ENCODE assay signal across 15 cellular contexts in genomic region chr14:30957813-30958370, GRCh38.
DNase-seq lines count a peak whose midpoint lies in the region; ATAC-seq, FAIRE-seq and TF ChIP-seq lines count a peak whose summit lies in the region.
"Had no signal": no experiment of that assay in that cellular context is flagged by ENCODE, and none has a peak within 500 bp of the region (broad histone marks: within the 10 kb centered on the region; RNA-seq: fewer than 3 reads in every experiment).

No MANE protein-coding gene starts in this region.

- peaks cover 21% of the 10 kb centered on the region for H3K4me1 ChIP-seq in A549

- DNase-seq in A549 (ENCODE audit: low read depth in 1 of 2, low spot score in 1 of 2) (no peak), chondrocyte (ENCODE audit: low spot score) (no peak), COR-L47 (lab: John Stamatoyannopoulos, UW) (no peak), DMS53 treated with DMSO at 0.1 percent for 48 hours (lab: John Stamatoyannopoulos, UW; ENCODE audit: unreplicated experiment) (no peak), NCI-H524 treated with DMSO at 0.1 percent for 48 hours (lab: John Stamatoyannopoulos, UW) (no peak)
- DNase-seq: AML-193, amygdala, naive B cell, NCI-H1694, T-helper 9 cell, transverse colon had no signal

- no peaks in the 10 kb centered on the region for H3K9me3 Mint-ChIP-seq in chondrocyte (ENCODE audit: low read depth)
- H3K9me3 Mint-ChIP-seq: dendritic cell treated with granulocyte-macrophage colony-stimulating factor and Interleukin-4, amounts not matched to agents 40 ng/mL and 50 ng/mL, for 4 days had no signal

- no peaks in the 10 kb centered on the region for H3K9me3 ChIP-seq in A549
- H3K9me3 ChIP-seq: transverse colon had no signal

- TF ChIP-seq POLR2A in A549 (IDR thresholded peaks at IDR 0.05; ENCODE audit: low read length): no peak

- H3K36me3 Mint-ChIP-seq in chondrocyte (ENCODE audit: low read depth): peaks cover under 1% of the 10 kb centered on the region

- peak overlapping the region; percentile 6 for H3K27ac Mint-ChIP-seq in chondrocyte (ENCODE audit: unreplicated experiment)
- H3K27ac Mint-ChIP-seq: dendritic cell treated with granulocyte-macrophage colony-stimulating factor and Interleukin-4, amounts not matched to agents 40 ng/mL and 50 ng/mL, for 4 days had no signal

- CTCF ChIA-PET in A549 (lab: Yijun Ruan, JAX): interaction anchor here (1.0 to 1.8 kb wide), 2 partner anchors 13 to 22 kb away, joined by 3 to 5 read pairs; no protein-coding TSS in a partner anchor

- WGBS in A549 (ENCODE audit: missing lambda C conversion rate): 74% methylated on average over 5 of the region's 5 CpGs

- POLR2A ChIA-PET in A549 (lab: Yijun Ruan, JAX): no interaction called here

- H3K4me3 Mint-ChIP-seq in chondrocyte (ENCODE audit: unreplicated experiment): no peak overlapping the region
- H3K4me3 Mint-ChIP-seq: dendritic cell treated with granulocyte-macrophage colony-stimulating factor and Interleukin-4, amounts not matched to agents 40 ng/mL and 50 ng/mL, for 4 days had no signal

- H3K4me3 ChIP-seq in A549: no peak overlapping the region
- H3K4me3 ChIP-seq: transverse colon had no signal

- ATAC-seq in A549: no peak
- peak; percentile 61 for ATAC-seq in GM19023 (IDR thresholded peaks at IDR 0.05; ENCODE audit: unreplicated experiment)
- peak; percentile 76 for ATAC-seq in HG03108 (IDR thresholded peaks at IDR 0.05; ENCODE audit: unreplicated experiment)
- ATAC-seq in HG03565 (IDR thresholded peaks at IDR 0.05; ENCODE audit: unreplicated experiment): no peak

- no peak for TF ChIP-seq EP300 in A549 (IDR thresholded peaks at IDR 0.05)

- 0 out of 3 replicates have a peak overlapping the region, but pooled peaks have one; percentile 6 for H3K4me2 ChIP-seq in A549

- FAIRE-seq in A549 (lab: Jason Lieb, UNC): no peak

- H3K4me1 Mint-ChIP-seq in chondrocyte (ENCODE audit: low read depth): peaks cover 33% of the 10 kb centered on the region

- TF ChIP-seq RAD21 in A549 (conservative IDR thresholded peaks at IDR 0.05 in 1 of 2, IDR thresholded peaks at IDR 0.05 in 1 of 2): no peak

- no peaks in the 10 kb centered on the region for H3K27me3 Mint-ChIP-seq in chondrocyte (ENCODE audit: low read depth)
- H3K27me3 Mint-ChIP-seq: dendritic cell treated with granulocyte-macrophage colony-stimulating factor and Interleukin-4, amounts not matched to agents 40 ng/mL and 50 ng/mL, for 4 days; naive B cell had no signal

- H3K27ac ChIP-seq in A549: no peak overlapping the region
- H3K27ac ChIP-seq: transverse colon had no signal

- TF ChIP-seq CTCF in A549 (IDR thresholded peaks at IDR 0.05): no peak
- TF ChIP-seq CTCF in chondrocyte (IDR thresholded peaks at IDR 0.05): no peak

TF ChIP-seq in A549, 52 proteins besides CTCF, POLR2A, EP300 and RAD21:
- TF ChIP-seq ESRRA (IDR thresholded peaks at IDR 0.05; ENCODE audit: borderline replicate concordance, low read length) (no peak), TFCP2L1 (CRISPR knock-in tag; IDR thresholded peaks at IDR 0.05) (no peak), EHF (CRISPR knock-in tag; IDR thresholded peaks at IDR 0.05) (no peak), E2F6 (IDR thresholded peaks at IDR 0.05; ENCODE audit: borderline replicate concordance, low read depth) (no peak), RARB (CRISPR knock-in tag; IDR thresholded peaks at IDR 0.05) (no peak), GATA3 (IDR thresholded peaks at IDR 0.05; ENCODE audit: borderline replicate concordance) (no peak), HOXB5 (CRISPR knock-in tag; IDR thresholded peaks at IDR 0.05) (no peak), POLR2AphosphoS2 (conservative IDR thresholded peaks at IDR 0.05; ENCODE audit: low read length) (no peak), ELK1 (IDR thresholded peaks at IDR 0.05; ENCODE audit: low read depth, low read length) (no peak), SREBF2 (IDR thresholded peaks at IDR 0.05) (no peak), CHD2 (IDR thresholded peaks at IDR 0.05; ENCODE audit: low read length, partially characterized antibody) (no peak)
TF ChIP-seq in A549: peak in this region for 0.

Comparison
In these comparisons a context has a peak if more than half of its experiments do, and no peak if none do; other contexts are left out.
1. ATAC-seq: peak in GM19023 (single experiment) and HG03108 (single experiment); none in A549 (0 of 2) and HG03565 (single experiment).